Comparison of ENCODE assay signal across 8 cellular contexts in genomic region chr2:54673501-54673998, GRCh38. TPM values are rescaled to one million over a fixed set of nuclear protein-coding genes. Genes with fewer than 3 reads are reported as not detected.
A peak's percentile ranks its signal among the peaks of the same experiment; 100 is the strongest.
DNase-seq lines count a peak whose midpoint lies in the region; ATAC-seq, FAIRE-seq and TF ChIP-seq lines count a peak whose summit lies in the region.

No MANE protein-coding gene starts in this region.

- TF ChIP-seq RAD21 in GM12878 (IDR thresholded peaks at IDR 0.05; ENCODE audit: insufficient read depth, low read depth, low read length): no peak

- BruUV-seq in GM12878 (replicated peaks; lab: Mats Ljungman, UMichigan): no TSS peak

- H3K36me3 Mint-ChIP-seq in activated CD4-positive, alpha-beta T cell treated with anti-CD3 and anti-CD28 coated beads, Interleukin-2, amount 10 ng/mL, durations not matched to agents 24 days and 14 days (ENCODE audit: low read depth): peaks cover 24% of the 10 kb centered on the region
- no peaks in the 10 kb centered on the region for H3K36me3 Mint-ChIP-seq in IgD-negative memory B cell
- peaks cover 25% of the 10 kb centered on the region for H3K36me3 Mint-ChIP-seq in stimulated activated naive CD8-positive, alpha-beta T cell treated with anti-CD3 and anti-CD28 coated beads, Interleukin-15, Interleukin-2, amounts not matched to agents 100 ng/mL and 50 ng/mL, for 24 hours (ENCODE audit: low read depth)

- no peak overlapping the region for H3K4me3 ChIP-seq in GM12878
- no peak overlapping the region for H3K4me3 ChIP-seq in right lobe of liver

- ATAC-seq in GM12878: peak; percentile 76
- ATAC-seq in right lobe of liver: peak; percentile 58 to 78 (median 59)

- H3K4me3 Mint-ChIP-seq in activated CD4-positive, alpha-beta T cell treated with anti-CD3 and anti-CD28 coated beads, Interleukin-2, amount 10 ng/mL, durations not matched to agents 24 days and 14 days: peak overlapping the region; percentile 42
- peak overlapping the region in 3 of 4 donors; percentile 44 to 84 (median 51) for H3K4me3 Mint-ChIP-seq in IgD-negative memory B cell
- peak overlapping the region; percentile 40 for H3K4me3 Mint-ChIP-seq in stimulated activated naive CD8-positive, alpha-beta T cell treated with anti-CD3 and anti-CD28 coated beads, Interleukin-15, Interleukin-2, amounts not matched to agents 100 ng/mL and 50 ng/mL, for 24 hours

- H3K9ac ChIP-seq in GM12878 (ENCODE audit: control insufficient read depth, insufficient read depth, low read length): peak overlapping the region; percentile 24

- intact Hi-C loops in activated CD4-positive, alpha-beta T cell treated with anti-CD3 and anti-CD28 coated beads, Interleukin-2, amount 10 ng/mL, durations not matched to agents 24 days and 14 days (cut with micrococcal nuclease): loop anchor here (1.0 kb wide), 1 partner anchor 8 kb away; no protein-coding TSS in a partner anchor
- intact Hi-C loops in GM12878 (cut with micrococcal nuclease; ENCODE audit: unreplicated experiment): no loop called here
- intact Hi-C loops in right lobe of liver (cut with DNase I): no loop called here

- no peaks in the 10 kb centered on the region for H4K20me1 ChIP-seq in GM12878 (ENCODE audit: control insufficient read depth, insufficient read depth)

- peak overlapping the region; percentile 5 for H2AFZ ChIP-seq in GM12878 (ENCODE audit: control insufficient read depth, low read depth, low read length)

- WGBS in GM12878 (ENCODE audit: insufficient coverage, insufficient replicate concordance, low lambda C conversion rate, missing lambda C conversion rate): 53% methylated on average over 16 of the region's 16 CpGs
- 61% methylated on average over 5 of the region's 16 CpGs for WGBS in right lobe of liver (ENCODE audit: insufficient coverage, low coverage, low lambda C conversion rate, missing lambda C conversion rate)

- RAD21 ChIA-PET in GM12878 (lab: Charles Lee; ENCODE audit: unreplicated experiment): interaction anchor here (0.9 to 2.6 kb wide), 16 partner anchors 8 to 615 kb away, joined by 3 to 17 read pairs (median 5); no protein-coding TSS in a partner anchor

- TF ChIP-seq POLR2A in GM12878 (IDR thresholded peaks at IDR 0.05; ENCODE audit: low read depth, low read length) (no peak), right lobe of liver (IDR thresholded peaks at IDR 0.05) (no peak)

- peak; percentile 85 for DNase-seq in activated CD4-positive, alpha-beta T cell treated with anti-CD3 and anti-CD28 coated beads, Interleukin-2, amount 10 ng/mL, durations not matched to agents 24 days and 14 days
- no peak for DNase-seq in activated CD4-positive, alpha-beta T cell treated with anti-CD3 and anti-CD28 coated beads for 4 hours
- DNase-seq in GM12878 (ENCODE audit: low read depth, low spot score) (no peak), right lobe of liver (peak; percentile 67 to 71 (median 69)), DMS153 (lab: John Stamatoyannopoulos, UW) (no peak), iPS-NIHi7 (ENCODE audit: extremely low spot score) (no peak)

- SMC1A ChIA-PET in GM12878 (lab: Charles Lee; ENCODE audit: uncharacterized antibody, unreplicated experiment): interaction anchor here (0.8 to 2.9 kb wide), 16 partner anchors 8 to 567 kb away, joined by 3 to 24 read pairs (median 6); no protein-coding TSS in a partner anchor

- H3K27me3 Mint-ChIP-seq in activated CD4-positive, alpha-beta T cell treated with anti-CD3 and anti-CD28 coated beads, Interleukin-2, amount 10 ng/mL, durations not matched to agents 24 days and 14 days: peaks cover 35% of the 10 kb centered on the region
- H3K27me3 Mint-ChIP-seq in IgD-negative memory B cell: peaks cover 1% of the 10 kb centered on the region
- peaks cover 32% of the 10 kb centered on the region for H3K27me3 Mint-ChIP-seq in stimulated activated naive CD8-positive, alpha-beta T cell treated with anti-CD3 and anti-CD28 coated beads, Interleukin-15, Interleukin-2, amounts not matched to agents 100 ng/mL and 50 ng/mL, for 24 hours

- H3K9me3 ChIP-seq in GM12878 (replicated peaks; ENCODE audit: control insufficient read depth, insufficient read depth, low read length): no peaks in the 10 kb centered on the region
- H3K9me3 ChIP-seq in right lobe of liver: no peaks in the 10 kb centered on the region

- no peak for TF ChIP-seq EP300 in GM12878 (IDR thresholded peaks at IDR 0.05; ENCODE audit: borderline replicate concordance in 1 of 2, control insufficient read depth in 1 of 2, low read depth in 2 of 2, low read length in 2 of 2)

- H3K27ac Mint-ChIP-seq in activated CD4-positive, alpha-beta T cell treated with anti-CD3 and anti-CD28 coated beads, Interleukin-2, amount 10 ng/mL, durations not matched to agents 24 days and 14 days: peak overlapping the region; percentile 42
- H3K27ac Mint-ChIP-seq in IgD-negative memory B cell: peak overlapping the region in 2 of 3 donors; percentile 84 to 88
- H3K27ac Mint-ChIP-seq in stimulated activated naive CD8-positive, alpha-beta T cell treated with anti-CD3 and anti-CD28 coated beads, Interleukin-15, Interleukin-2, amounts not matched to agents 100 ng/mL and 50 ng/mL, for 24 hours: peak overlapping the region; percentile 55

- H3K4me1 Mint-ChIP-seq in activated CD4-positive, alpha-beta T cell treated with anti-CD3 and anti-CD28 coated beads, Interleukin-2, amount 10 ng/mL, durations not matched to agents 24 days and 14 days: peaks cover 31% of the 10 kb centered on the region
- H3K4me1 Mint-ChIP-seq in IgD-negative memory B cell: peaks cover 14 to 23% (median 18%) of the 10 kb centered on the region in 3 donors
- peaks cover 27% of the 10 kb centered on the region for H3K4me1 Mint-ChIP-seq in stimulated activated naive CD8-positive, alpha-beta T cell treated with anti-CD3 and anti-CD28 coated beads, Interleukin-15, Interleukin-2, amounts not matched to agents 100 ng/mL and 50 ng/mL, for 24 hours (ENCODE audit: low read depth)

- H3K27ac ChIP-seq in GM12878 (ENCODE audit: control insufficient read depth, insufficient read depth): peak overlapping the region; percentile 70
- peak overlapping the region; percentile 45 to 79 (median 66) for H3K27ac ChIP-seq in right lobe of liver

- no peak for TF ChIP-seq CTCF in GM12878 (IDR thresholded peaks at IDR 0.05 in 2 of 3, conservative IDR thresholded peaks at IDR 0.05 in 1 of 3; ENCODE audit: control insufficient read depth in 2 of 3, extremely low read depth in 1 of 3, insufficient read depth in 1 of 3, low read depth in 3 of 3, low read length in 3 of 3)
- TF ChIP-seq CTCF in right lobe of liver (IDR thresholded peaks at IDR 0.05): no peak

- no peaks in the 10 kb centered on the region for H3K79me2 ChIP-seq in GM12878 (ENCODE audit: control insufficient read depth, insufficient read depth, low read length)

- H3K36me3 ChIP-seq in GM12878 (ENCODE audit: control insufficient read depth in 2 of 2, insufficient read depth in 2 of 2, low read length in 1 of 2) (peaks cover 2 to 10% of the 10 kb centered on the region in 2 experiments; a peak in 3 of 4 replicates), right lobe of liver (peaks cover 0 to 3% (median 0%) of the 10 kb centered on the region in 4 donors)

- peak overlapping the region; percentile 40 for H3K4me2 ChIP-seq in GM12878 (ENCODE audit: control insufficient read depth, insufficient read depth)

- no peak for FAIRE-seq in GM12878 (lab: Jason Lieb, UNC)

- H3K4me1 ChIP-seq in GM12878 (ENCODE audit: control insufficient read depth, insufficient read depth, low read length) (peaks cover 20% of the 10 kb centered on the region), right lobe of liver (peaks cover 0 to 25% (median 13%) of the 10 kb centered on the region in 4 donors)

- CTCF ChIA-PET in GM12878 (lab: Yijun Ruan, JAX): interaction anchor here (0.7 to 5.4 kb wide), 15 partner anchors 8 to 151 kb away, joined by 3 to 47 read pairs (median 3); no protein-coding TSS in a partner anchor

- in situ Hi-C loops in GM12878 (cut with MboI): no loop called here

- H3K27me3 ChIP-seq in GM12878 (replicated peaks in 1 of 2; ENCODE audit: control insufficient read depth in 2 of 2, insufficient read depth in 2 of 2, low read length in 1 of 2): no peaks in the 10 kb centered on the region
- H3K27me3 ChIP-seq in right lobe of liver: no peaks in the 10 kb centered on the region

- POLR2A ChIA-PET in GM12878 (lab: Charles Lee): interaction anchor here (0.9 to 1.6 kb wide), 8 partner anchors 18 to 149 kb away, joined by 3 to 8 read pairs (median 4); no protein-coding TSS in a partner anchor

- H3K9me3 Mint-ChIP-seq in activated CD4-positive, alpha-beta T cell treated with anti-CD3 and anti-CD28 coated beads, Interleukin-2, amount 10 ng/mL, durations not matched to agents 24 days and 14 days: no peaks in the 10 kb centered on the region
- H3K9me3 Mint-ChIP-seq in IgD-negative memory B cell: no peaks in the 10 kb centered on the region
- H3K9me3 Mint-ChIP-seq in stimulated activated naive CD8-positive, alpha-beta T cell treated with anti-CD3 and anti-CD28 coated beads, Interleukin-15, Interleukin-2, amounts not matched to agents 100 ng/mL and 50 ng/mL, for 24 hours: no peaks in the 10 kb centered on the region

RNA-seq across cellular contexts. Expression of gene EML6, which starts 49.9 kb away (rescaled TPM):
- 0.77 and 0.83 TPM in 2 replicates for total RNA-seq in activated CD4-positive, alpha-beta T cell treated with anti-CD3 and anti-CD28 coated beads, Interleukin-2, amount 10 ng/mL, durations not matched to agents 24 days and 14 days
- polyA plus RNA-seq in IgD-negative memory B cell: 3.8 TPM
- 0.08 and 0.12 TPM in 2 replicates for total RNA-seq in GM12878 (2013; cell fraction: nucleolus; rRNA removed)
- 0.11 and 1.1 TPM in 2 replicates for total RNA-seq in GM12878 (2014; rRNA removed)
- 0.09 and 0.18 TPM in 2 replicates for total RNA-seq in GM12878 (2014; rRNA removed; fragmentation: Illumina TruSeq; extraction: Trizol)
- total RNA-seq in GM12878 (2021): 0.32 and 0.36 TPM in 2 replicates
- 0.34 TPM for polyA plus RNA-seq in GM12878 (2011; ENCODE audit: low read depth)
- polyA plus RNA-seq in GM12878 (2011; rRNA removed): 0.07 and 0.23 TPM in 2 replicates
- polyA plus RNA-seq in GM12878 (2011; cell fraction: cytosol; rRNA removed): 0.32 and 0.33 TPM in 2 replicates
- 0.61 and 1.1 TPM in 2 replicates for polyA plus RNA-seq in GM12878 (2011; cell fraction: nucleus; rRNA removed)
- 0.23 and 0.44 TPM in 2 replicates for polyA plus RNA-seq in GM12878 (2012)
- 0.10 and 0.12 TPM in 2 replicates for polyA plus RNA-seq in GM12878 (2014; fragmentation: Illumina TruSeq; extraction: Trizol)
- polyA plus RNA-seq in GM12878 (2014; fragmentation: Nextera tagmentation; extraction: Ambion mirVana): under 1 TPM; 0.29 to 0.35 TPM
- polyA plus RNA-seq in GM12878 (2014; rRNA removed): 0.10 and 0.33 TPM in 2 replicates
- under 1 TPM; 0.19 to 0.67 TPM for polyA plus RNA-seq in GM12878 (2016; fragmentation: Nextera tagmentation; extraction: Ambion mirVana)
- polyA minus RNA-seq in GM12878 (2011; rRNA and poly(A)+ RNA removed): 0.05 and 0.44 TPM in 2 replicates
- polyA minus RNA-seq in GM12878 (2011; cell fraction: cytosol; rRNA and poly(A)+ RNA removed): not detected in 2 replicates
- polyA minus RNA-seq in GM12878 (2011; cell fraction: nucleus; rRNA and poly(A)+ RNA removed): 0.24 and 0.67 TPM in 2 replicates
- 1 to 10 TPM in 4 of 6 experiments, under 1 TPM in 2; 0.82 to 2.5 (median 1.5) TPM for total RNA-seq in right lobe of liver

Comparison
In these comparisons a context has a peak if more than half of its experiments do, and no peak if none do; other contexts are left out.
1. DNase-seq: peak in activated CD4-positive, alpha-beta T cell treated with anti-CD3 and anti-CD28 coated beads, Interleukin-2, amount 10 ng/mL, durations not matched to agents 24 days and 14 days (single experiment) and right lobe of liver (3 of 3); none in activated CD4-positive, alpha-beta T cell treated with anti-CD3 and anti-CD28 coated beads for 4 hours (0 of 2), GM12878 (single experiment), DMS153 (single experiment) and iPS-NIHi7 (single experiment).
2. Peak in every context shown above with its lines, with median percentiles within 50 percentile points of each other: H3K27ac Mint-ChIP-seq and H3K4me3 Mint-ChIP-seq.